18 cellular contexts compared by ENCODE assay signal in the genomic region with DNA sequence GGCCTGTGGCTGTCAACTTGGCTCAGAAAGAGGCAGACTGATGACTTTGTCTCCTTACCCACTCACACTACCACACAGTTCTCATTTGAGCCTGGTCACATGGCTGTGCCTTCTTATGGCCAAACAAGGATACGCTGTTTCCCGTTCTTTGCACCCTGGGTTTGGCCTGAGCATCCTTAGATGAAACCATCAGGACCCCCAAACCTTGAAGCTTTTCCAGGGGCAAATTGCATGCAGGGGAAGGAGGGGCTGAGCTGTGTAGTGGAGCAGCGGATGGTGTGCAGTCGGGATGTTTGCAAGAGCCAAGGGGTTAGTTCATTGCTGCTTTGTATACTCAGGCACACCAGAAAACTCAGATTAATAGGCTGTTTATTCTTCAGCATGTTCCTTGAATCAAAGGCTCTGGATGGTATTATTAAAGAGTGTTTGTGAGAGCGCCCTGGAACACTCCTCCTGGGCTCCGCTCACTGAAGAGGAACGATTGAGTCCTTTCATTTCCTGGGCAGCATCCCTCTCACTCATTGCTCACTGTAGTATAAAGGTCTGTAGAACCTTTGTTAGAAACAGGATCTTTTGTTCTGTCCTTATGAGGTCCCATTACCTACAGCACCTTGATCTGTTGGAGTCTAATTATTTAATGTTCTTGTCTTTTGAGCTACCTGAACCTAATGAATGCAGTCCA.
DNase-seq lines count a peak whose midpoint lies in the region; ATAC-seq and TF ChIP-seq lines count a peak whose summit lies in the region.
"Had no signal": no experiment of that assay in that cellular context is flagged by ENCODE, and none has a peak within 500 bp of the region (broad histone marks: within the 10 kb centered on the region; RNA-seq: fewer than 3 reads in every experiment).

No MANE protein-coding gene starts in this region.

- DNase-seq in right cardiac atrium: no peak
- DNase-seq in cardiac septum (ENCODE audit: low spot score): no peak
- DNase-seq in Calu3: no peak
- DNase-seq in NCI-H82 treated with DMSO at 0.1 percent for 48 hours (lab: John Stamatoyannopoulos, UW; ENCODE audit: unreplicated experiment): no peak
- DNase-seq in SKM-1 (lab: John Stamatoyannopoulos, UW; ENCODE audit: unreplicated experiment): no peak
- no peak for DNase-seq in EL
- DNase-seq: ACHN; activated CD4-positive, alpha-beta memory T cell treated with anti-CD3 and anti-CD28 coated beads, Interleukin-2, amount 10 ng/mL, durations not matched to agents 7 days and 5 days; amniotic stem cell; COR-L47; kidney; NCI-H2171; SK-N-SH had no signal

- no peaks in the 10 kb centered on the region for H3K36me3 ChIP-seq in muscle layer of duodenum (ENCODE audit: control insufficient read depth in 1 of 2, insufficient read depth in 2 of 2, low read length in 2 of 2)
- H3K36me3 ChIP-seq: suprapubic skin had no signal

- H3K27me3 ChIP-seq in right cardiac atrium (ENCODE audit: control insufficient read depth, insufficient read depth): no peaks in the 10 kb centered on the region
- no peaks in the 10 kb centered on the region for H3K27me3 ChIP-seq in muscle layer of duodenum (ENCODE audit: low read depth, low read length)
- H3K27me3 ChIP-seq: suprapubic skin had no signal

- H3K4me1 Mint-ChIP-seq in brain: peaks cover 90% of the 10 kb centered on the region
- peaks cover 8% of the 10 kb centered on the region for H3K4me1 Mint-ChIP-seq in Calu3 (ENCODE audit: low read depth, unreplicated experiment)
- H3K4me1 Mint-ChIP-seq: activated CD4-positive, alpha-beta memory T cell treated with anti-CD3 and anti-CD28 coated beads, Interleukin-2, amount 10 ng/mL, durations not matched to agents 7 days and 5 days had no signal

- BruUV-seq in Calu3 (replicated peaks; lab: Mats Ljungman, UMichigan): no TSS peak

- H3K9me3 ChIP-seq in right cardiac atrium (ENCODE audit: control insufficient read depth, low read length) (no peaks in the 10 kb centered on the region), muscle layer of duodenum (ENCODE audit: control insufficient read depth in 1 of 2, low read length in 2 of 2) (no peaks in the 10 kb centered on the region)
- H3K9me3 ChIP-seq: SK-N-SH, suprapubic skin had no signal

- no peak for TF ChIP-seq CTCF in brain (conservative IDR thresholded peaks at IDR 0.05)
- TF ChIP-seq CTCF in Calu3 (IDR thresholded peaks at IDR 0.05; ENCODE audit: unreplicated experiment): no peak

- H3K4me3 ChIP-seq in right cardiac atrium (ENCODE audit: low read length) (no peak overlapping the region), muscle layer of duodenum (ENCODE audit: low read depth in 1 of 2, low read length in 2 of 2) (no peak overlapping the region)
- H3K4me3 ChIP-seq: suprapubic skin had no signal

- H3K4me3 Mint-ChIP-seq in brain: peak overlapping the region in 4 of 5 experiments; percentile 34 to 68 (median 62)
- H3K4me3 Mint-ChIP-seq in Calu3 (ENCODE audit: low read depth, unreplicated experiment): no peak overlapping the region
- H3K4me3 Mint-ChIP-seq: activated CD4-positive, alpha-beta memory T cell treated with anti-CD3 and anti-CD28 coated beads, Interleukin-2, amount 10 ng/mL, durations not matched to agents 7 days and 5 days; dendritic cell treated with granulocyte-macrophage colony-stimulating factor and Interleukin-4, amounts not matched to agents 40 ng/mL and 50 ng/mL, for 4 days had no signal

- H3K4me1 ChIP-seq in right cardiac atrium (ENCODE audit: control insufficient read depth, insufficient read depth, low read length) (no peaks in the 10 kb centered on the region), muscle layer of duodenum (ENCODE audit: control insufficient read depth in 1 of 2, insufficient read depth in 2 of 2, low read length in 2 of 2) (peaks cover 8 to 11% of the 10 kb centered on the region in 2 donors)

- H3K27ac Mint-ChIP-seq in brain (peak overlapping the region; percentile 37 to 96 (median 91)), Calu3 (ENCODE audit: unreplicated experiment) (no peak overlapping the region)
- H3K27ac Mint-ChIP-seq: activated CD4-positive, alpha-beta memory T cell treated with anti-CD3 and anti-CD28 coated beads, Interleukin-2, amount 10 ng/mL, durations not matched to agents 7 days and 5 days; dendritic cell treated with granulocyte-macrophage colony-stimulating factor and Interleukin-4, amounts not matched to agents 40 ng/mL and 50 ng/mL, for 4 days had no signal

- CTCF ChIA-PET in Calu3 (lab: Charles Lee): no interaction called here

- WGBS in right cardiac atrium: 74% methylated on average over 7 of the region's 7 CpGs

- H3K27me3 Mint-ChIP-seq in brain: no peaks in the 10 kb centered on the region
- no peaks in the 10 kb centered on the region for H3K27me3 Mint-ChIP-seq in Calu3 (ENCODE audit: unreplicated experiment)
- H3K27me3 Mint-ChIP-seq: activated CD4-positive, alpha-beta memory T cell treated with anti-CD3 and anti-CD28 coated beads, Interleukin-2, amount 10 ng/mL, durations not matched to agents 7 days and 5 days; dendritic cell treated with granulocyte-macrophage colony-stimulating factor and Interleukin-4, amounts not matched to agents 40 ng/mL and 50 ng/mL, for 4 days had no signal

- peak overlapping the region; percentile 7 for H3K27ac ChIP-seq in right cardiac atrium (ENCODE audit: low read length)
- H3K27ac ChIP-seq in muscle layer of duodenum (ENCODE audit: low read length): peak overlapping the region; percentile 7
- H3K27ac ChIP-seq: suprapubic skin had no signal

- H3K36me3 Mint-ChIP-seq in brain (no peaks in the 10 kb centered on the region), Calu3 (ENCODE audit: insufficient read depth, unreplicated experiment) (no peaks in the 10 kb centered on the region)

- no peak for ATAC-seq in right cardiac atrium
- ATAC-seq: esophagus mucosa had no signal

- intact Hi-C loops in right cardiac atrium (cut with DNase I): no loop called here
- intact Hi-C loops in cardiac septum (cut with DNase I): no loop called here
- intact Hi-C loops in Calu3 (cut with micrococcal nuclease; ENCODE audit: unreplicated experiment): no loop called here

- H3K9me3 Mint-ChIP-seq in brain: no peaks in the 10 kb centered on the region
- H3K9me3 Mint-ChIP-seq in Calu3 (ENCODE audit: low read depth, unreplicated experiment): no peaks in the 10 kb centered on the region
- H3K9me3 Mint-ChIP-seq: activated CD4-positive, alpha-beta memory T cell treated with anti-CD3 and anti-CD28 coated beads, Interleukin-2, amount 10 ng/mL, durations not matched to agents 7 days and 5 days; dendritic cell treated with granulocyte-macrophage colony-stimulating factor and Interleukin-4, amounts not matched to agents 40 ng/mL and 50 ng/mL, for 4 days had no signal
